8 cellular contexts compared by ENCODE assay signal in genomic region chr17:7243838-7244237, GRCh38. TPM values are rescaled to one million over a fixed set of nuclear protein-coding genes. Genes with fewer than 3 reads are reported as not detected.
DNase-seq lines count a peak whose midpoint lies in the region; ATAC-seq and TF ChIP-seq lines count a peak whose summit lies in the region.
"Not testable (repeated sequence)": the region's sequence is repeated elsewhere in the genome, so short reads cannot be mapped to it uniquely, and the experiment has no call there.

No MANE protein-coding gene starts in this region.

- 91% methylated on average over 8 of the region's 10 CpGs for WGBS in hepatocyte (ENCODE audit: low lambda C conversion rate, missing lambda C conversion rate)
- WGBS in upper lobe of left lung, 2 donors = 84 to 85% methylated on average over 10 of the region's 10 CpGs

- CTCF ChIA-PET in CD8-positive, alpha-beta memory T cell (lab: Charles Lee) = interaction anchor here (2.8 kb wide), 1 partner anchor 52 kb away, joined by 8 read pairs; no protein-coding TSS in a partner anchor

- not testable (repeated sequence) for H3K27me3 ChIP-seq in CD8-positive, alpha-beta memory T cell (ENCODE audit: insufficient read depth, low read length, poor library complexity, severe bottlenecking); adipocyte (replicated peaks; ENCODE audit: control insufficient read depth, insufficient read depth, low read length); dorsolateral prefrontal cortex; hepatocyte; gastrocnemius medialis; upper lobe of left lung

- H3K9me3 Mint-ChIP-seq in CD8-positive, alpha-beta memory T cell; natural killer cell treated with Interleukin-12 subunit alpha and Interleukin-12 subunit beta and Interleukin-15 and Interleukin-18, amount 100 ng/mL, for 72 hours: not testable (repeated sequence)

- H3K4me1 ChIP-seq in CD8-positive, alpha-beta memory T cell (ENCODE audit: insufficient read depth, low read length) = peaks cover 31% of the 10 kb centered on the region
- H3K4me1 ChIP-seq in adipocyte (ENCODE audit: control insufficient read depth, insufficient read depth, low read length) = peaks cover 29% of the 10 kb centered on the region
- H3K4me1 ChIP-seq in hepatocyte (ENCODE audit: insufficient read depth) = peaks cover 15% of the 10 kb centered on the region
- peaks cover 35 to 44% of the 10 kb centered on the region in 2 donors for H3K4me1 ChIP-seq in gastrocnemius medialis
- peaks cover 25 to 35% (median 29%) of the 10 kb centered on the region in 4 donors for H3K4me1 ChIP-seq in upper lobe of left lung

- peaks cover 0 to 67% (median 23%) of the 10 kb centered on the region in 3 donors for H3K36me3 Mint-ChIP-seq in CD8-positive, alpha-beta memory T cell
- not testable (repeated sequence) for H3K36me3 Mint-ChIP-seq in T-helper 17 cell (ENCODE audit: low read depth)
- H3K36me3 Mint-ChIP-seq in natural killer cell treated with Interleukin-12 subunit alpha and Interleukin-12 subunit beta and Interleukin-15 and Interleukin-18, amount 100 ng/mL, for 72 hours = peaks cover 21% of the 10 kb centered on the region

- peaks cover 37% of the 10 kb centered on the region for H3K36me3 ChIP-seq in CD8-positive, alpha-beta memory T cell (ENCODE audit: insufficient read depth, low read length)
- H3K36me3 ChIP-seq in adipocyte (ENCODE audit: control insufficient read depth, insufficient read depth, low read length, severe bottlenecking) (peaks cover 37% of the 10 kb centered on the region), gastrocnemius medialis (peaks cover 0 to 44% of the 10 kb centered on the region in 2 donors), upper lobe of left lung (peaks cover 0 to 46% (median 36%) of the 10 kb centered on the region in 4 donors)
- H3K36me3 ChIP-seq in hepatocyte (replicated peaks; ENCODE audit: insufficient read depth, low read depth) = not testable (repeated sequence)

- not testable (repeated sequence) for TF ChIP-seq POLR2A in gastrocnemius medialis (IDR thresholded peaks at IDR 0.05); upper lobe of left lung (IDR thresholded peaks at IDR 0.05)

- H3K4me3 ChIP-seq in CD8-positive, alpha-beta memory T cell (ENCODE audit: low read length); hepatocyte; gastrocnemius medialis: not testable (repeated sequence)
- H3K4me3 ChIP-seq in adipocyte (ENCODE audit: low read length) = peak overlapping the region; percentile 98
- H3K4me3 ChIP-seq in dorsolateral prefrontal cortex = peak overlapping the region in 29 of 59 donors; percentile 70 to 100 (median 96)
- peak overlapping the region in 2 of 4 donors; percentile 85 to 99 for H3K4me3 ChIP-seq in upper lobe of left lung

- peaks cover 61% of the 10 kb centered on the region for H3K79me2 ChIP-seq in hepatocyte

- not testable (repeated sequence) for H3K9me2 ChIP-seq in hepatocyte (replicated peaks; ENCODE audit: insufficient read depth)

- H3K4me1 Mint-ChIP-seq in CD8-positive, alpha-beta memory T cell = peaks cover 42 to 48% (median 45%) of the 10 kb centered on the region in 3 donors
- H3K4me1 Mint-ChIP-seq in T-helper 17 cell = peaks cover 34% of the 10 kb centered on the region
- H3K4me1 Mint-ChIP-seq in natural killer cell treated with Interleukin-12 subunit alpha and Interleukin-12 subunit beta and Interleukin-15 and Interleukin-18, amount 100 ng/mL, for 72 hours (ENCODE audit: low read depth in 2 of 2) = peaks cover 39 to 48% of the 10 kb centered on the region in 2 donors

- peak overlapping the region; percentile 74 for H3K4me2 ChIP-seq in hepatocyte

- peak overlapping the region; percentile 32 to 98 (median 80) for H3K4me3 Mint-ChIP-seq in CD8-positive, alpha-beta memory T cell
- H3K4me3 Mint-ChIP-seq in T-helper 17 cell = not testable (repeated sequence)
- peak overlapping the region; percentile 88 for H3K4me3 Mint-ChIP-seq in natural killer cell treated with Interleukin-12 subunit alpha and Interleukin-12 subunit beta and Interleukin-15 and Interleukin-18, amount 100 ng/mL, for 72 hours

- peaks cover 0 to 11% of the 10 kb centered on the region in 2 donors for H3K27me3 Mint-ChIP-seq in CD8-positive, alpha-beta memory T cell
- not testable (repeated sequence) for H3K27me3 Mint-ChIP-seq in T-helper 17 cell; natural killer cell treated with Interleukin-12 subunit alpha and Interleukin-12 subunit beta and Interleukin-15 and Interleukin-18, amount 100 ng/mL, for 72 hours

- not testable (repeated sequence) for TF ChIP-seq CTCF in dorsolateral prefrontal cortex (IDR thresholded peaks at IDR 0.05 in 54 of 56, conservative IDR thresholded peaks at IDR 0.05 in 2 of 56; ENCODE audit: low read depth in 1 of 56, partially characterized antibody in 56 of 56); hepatocyte (IDR thresholded peaks at IDR 0.05; ENCODE audit: poor library complexity); gastrocnemius medialis (IDR thresholded peaks at IDR 0.05 in 4 of 5, conservative IDR thresholded peaks at IDR 0.05 in 1 of 5); upper lobe of left lung (IDR thresholded peaks at IDR 0.05)

- POLR2A ChIA-PET in CD8-positive, alpha-beta memory T cell (lab: Charles Lee) = interaction anchor here (0.6 kb wide), 1 partner anchor 193 kb away, joined by 5 read pairs; no protein-coding TSS in a partner anchor

- H2AFZ ChIP-seq in hepatocyte = not testable (repeated sequence)

- not testable (repeated sequence) for TF ChIP-seq EP300 in upper lobe of left lung (IDR thresholded peaks at IDR 0.05)

- H4K20me1 ChIP-seq in hepatocyte (ENCODE audit: insufficient read depth, poor library complexity, severe bottlenecking) = not testable (repeated sequence)

- H3K27ac ChIP-seq in CD8-positive, alpha-beta memory T cell (ENCODE audit: low read depth, low read length) = not testable (repeated sequence)
- H3K27ac ChIP-seq in dorsolateral prefrontal cortex = peak overlapping the region in 48 of 59 donors; percentile 95 to 100 (median 99)
- H3K27ac ChIP-seq in hepatocyte = peak overlapping the region; percentile 97
- peak overlapping the region; percentile 92 to 99 (median 98) for H3K27ac ChIP-seq in gastrocnemius medialis
- H3K27ac ChIP-seq in upper lobe of left lung = peak overlapping the region; percentile 92 to 100 (median 97)

- not testable (repeated sequence) for ATAC-seq in T-helper 17 cell; natural killer cell treated with Interleukin-12 subunit alpha and Interleukin-12 subunit beta and Interleukin-15 and Interleukin-18, amount 100 ng/mL, for 72 hours; gastrocnemius medialis; upper lobe of left lung (ENCODE audit: low FRiP score in 2 of 2)

- in situ Hi-C loops in gastrocnemius medialis (cut with MboI; ENCODE audit: low sequenced_read_pairs in 4 of 4) = not testable (repeated sequence)

- H3K9ac ChIP-seq in adipocyte (ENCODE audit: low read length) = peak overlapping the region; percentile 99

- H3K9me3 ChIP-seq in CD8-positive, alpha-beta memory T cell (ENCODE audit: low read length); T-helper 17 cell (ENCODE audit: control insufficient read depth, low read length, poor library complexity, severe bottlenecking); adipocyte (ENCODE audit: control insufficient read depth, low read length); hepatocyte (ENCODE audit: low read depth); gastrocnemius medialis; upper lobe of left lung: not testable (repeated sequence)

- intact Hi-C loops in dorsolateral prefrontal cortex (cut with DNase I) (loop anchor here (1.0 to 10.0 kb wide), 4 partner anchors 7 to 331 kb away; partner anchors contain the start of genes CD68 (in 1 of the 2), CTDNEP1 (in 1 of the 2), ELP5 (in 1 of the 2) and SENP3 (in 1 of the 2)), gastrocnemius medialis (cut with DNase I; ENCODE audit: low total_unique reads) (loop anchor here (2.0 to 5.0 kb wide), 2 partner anchors 63 to 908 kb away; partner anchors contain the start of genes EIF5A and PER1)

- DNase-seq in CD8-positive, alpha-beta memory T cell; T-helper 17 cell; adipocyte (ENCODE audit: low read depth); dorsolateral prefrontal cortex; hepatocyte (ENCODE audit: low spot score); natural killer cell treated with Interleukin-12 subunit alpha and Interleukin-12 subunit beta and Interleukin-15 and Interleukin-18, amount 100 ng/mL, for 72 hours (ENCODE audit: low spot score); gastrocnemius medialis; upper lobe of left lung: not testable (repeated sequence)

- H3K27ac Mint-ChIP-seq in CD8-positive, alpha-beta memory T cell = peak overlapping the region in 3 of 8 donors; percentile 63 to 99 (median 96)
- peak overlapping the region; percentile 100 for H3K27ac Mint-ChIP-seq in T-helper 17 cell
- peak overlapping the region; percentile 87 to 95 for H3K27ac Mint-ChIP-seq in natural killer cell treated with Interleukin-12 subunit alpha and Interleukin-12 subunit beta and Interleukin-15 and Interleukin-18, amount 100 ng/mL, for 72 hours

RNA-seq across cellular contexts. Expression of gene GABARAP, which starts 1.6 kb away (rescaled TPM):
- total RNA-seq in CD8-positive, alpha-beta memory T cell = 100 to 1,000 TPM; 156 to 165 TPM
- 914 TPM for polyA plus RNA-seq in CD8-positive, alpha-beta memory T cell
- 100 to 1,000 TPM; 212 to 247 TPM for total RNA-seq in T-helper 17 cell
- total RNA-seq in dorsolateral prefrontal cortex = 100 to 1,000 TPM; 350 to 533 (median 438) TPM
- total RNA-seq in hepatocyte = 309 and 327 TPM in 2 replicates
- 992 and 1,031 TPM in 2 replicates for polyA plus RNA-seq in hepatocyte
- 100 to 1,000 TPM; 197 to 277 TPM for total RNA-seq in natural killer cell treated with Interleukin-12 subunit alpha and Interleukin-12 subunit beta and Interleukin-15 and Interleukin-18, amount 100 ng/mL, for 72 hours
- total RNA-seq in gastrocnemius medialis = 100 to 1,000 TPM; 207 to 626 (median 258) TPM
- total RNA-seq in upper lobe of left lung = 100 to 1,000 TPM; 381 to 631 (median 601) TPM

RNA-seq across cellular contexts. Expression of gene PHF23, which starts 4.6 kb away (rescaled TPM):
- 10 to 100 TPM; 48.0 to 51.9 TPM for total RNA-seq in CD8-positive, alpha-beta memory T cell
- 25.8 TPM for polyA plus RNA-seq in CD8-positive, alpha-beta memory T cell
- 10 to 100 TPM; 19.2 to 23.2 TPM for total RNA-seq in T-helper 17 cell
- 10 to 100 TPM; 21.3 to 54.1 (median 37.2) TPM for total RNA-seq in dorsolateral prefrontal cortex
- total RNA-seq in hepatocyte = 53.9 and 57.9 TPM in 2 replicates
- polyA plus RNA-seq in hepatocyte = 77.7 and 78.6 TPM in 2 replicates
- 10 to 100 TPM; 40.1 to 55.2 TPM for total RNA-seq in natural killer cell treated with Interleukin-12 subunit alpha and Interleukin-12 subunit beta and Interleukin-15 and Interleukin-18, amount 100 ng/mL, for 72 hours
- 10 to 100 TPM; 16.9 to 31.8 (median 24.1) TPM for total RNA-seq in gastrocnemius medialis
- total RNA-seq in upper lobe of left lung = 10 to 100 TPM; 25.4 to 54.5 (median 31.2) TPM

RNA-seq across cellular contexts. Expression of gene CTDNEP1, which starts 7.7 kb away (rescaled TPM):
- 100 to 1,000 TPM; 224 to 240 TPM for total RNA-seq in CD8-positive, alpha-beta memory T cell
- 57.1 TPM for polyA plus RNA-seq in CD8-positive, alpha-beta memory T cell
- total RNA-seq in T-helper 17 cell = 100 to 1,000 TPM; 112 to 115 TPM
- 100 to 1,000 TPM in 47 of 120 experiments, 10 to 100 TPM in 73; 77.6 to 126 (median 98.2) TPM for total RNA-seq in dorsolateral prefrontal cortex
- total RNA-seq in hepatocyte = 44.6 and 62.7 TPM in 2 replicates
- polyA plus RNA-seq in hepatocyte = 86.9 and 96.7 TPM in 2 replicates
- total RNA-seq in natural killer cell treated with Interleukin-12 subunit alpha and Interleukin-12 subunit beta and Interleukin-15 and Interleukin-18, amount 100 ng/mL, for 72 hours = 100 to 1,000 TPM; 145 to 165 TPM
- total RNA-seq in gastrocnemius medialis = 100 to 1,000 TPM in 3 of 4 donors, 10 to 100 TPM in 1; 71.5 to 150 (median 111) TPM
- 100 to 1,000 TPM in 2 of 6 donors, 10 to 100 TPM in 4; 62.9 to 139 (median 75.0) TPM for total RNA-seq in upper lobe of left lung

RNA-seq across cellular contexts. Expression of gene ELP5, which starts 8.2 kb away (rescaled TPM):
- total RNA-seq in CD8-positive, alpha-beta memory T cell = 100 to 1,000 TPM; 106 to 111 TPM
- 84.8 TPM for polyA plus RNA-seq in CD8-positive, alpha-beta memory T cell
- total RNA-seq in T-helper 17 cell = 10 to 100 TPM; 43.0 to 51.0 TPM
- 10 to 100 TPM; 25.8 to 51.7 (median 36.8) TPM for total RNA-seq in dorsolateral prefrontal cortex
- 30.4 and 30.6 TPM in 2 replicates for total RNA-seq in hepatocyte
- polyA plus RNA-seq in hepatocyte = 38.0 and 49.6 TPM in 2 replicates
- total RNA-seq in natural killer cell treated with Interleukin-12 subunit alpha and Interleukin-12 subunit beta and Interleukin-15 and Interleukin-18, amount 100 ng/mL, for 72 hours = 10 to 100 TPM; 43.5 to 70.5 TPM
- total RNA-seq in gastrocnemius medialis = 10 to 100 TPM; 13.3 to 52.7 (median 26.7) TPM
- 10 to 100 TPM in 5 of 6 donors, 1 to 10 TPM in 1; 5.2 to 36.3 (median 21.0) TPM for total RNA-seq in upper lobe of left lung

RNA-seq across cellular contexts. Expression of gene DVL2, which starts 9.5 kb away (rescaled TPM):
- total RNA-seq in CD8-positive, alpha-beta memory T cell = 10 to 100 TPM; 61.8 to 65.5 TPM
- polyA plus RNA-seq in CD8-positive, alpha-beta memory T cell = 24.0 TPM
- 10 to 100 TPM; 37.0 to 46.9 TPM for total RNA-seq in T-helper 17 cell
- total RNA-seq in dorsolateral prefrontal cortex = 10 to 100 TPM; 31.9 to 83.9 (median 51.7) TPM
- total RNA-seq in hepatocyte = 56.1 and 62.1 TPM in 2 replicates
- 74.6 and 74.7 TPM in 2 replicates for polyA plus RNA-seq in hepatocyte
- 10 to 100 TPM; 35.1 to 61.6 TPM for total RNA-seq in natural killer cell treated with Interleukin-12 subunit alpha and Interleukin-12 subunit beta and Interleukin-15 and Interleukin-18, amount 100 ng/mL, for 72 hours
- total RNA-seq in gastrocnemius medialis = 10 to 100 TPM; 15.5 to 22.6 (median 20.5) TPM
- total RNA-seq in upper lobe of left lung = 10 to 100 TPM; 40.4 to 70.2 (median 42.4) TPM
